1 cellular context compared by ENCODE assay signal in the genomic region with DNA sequence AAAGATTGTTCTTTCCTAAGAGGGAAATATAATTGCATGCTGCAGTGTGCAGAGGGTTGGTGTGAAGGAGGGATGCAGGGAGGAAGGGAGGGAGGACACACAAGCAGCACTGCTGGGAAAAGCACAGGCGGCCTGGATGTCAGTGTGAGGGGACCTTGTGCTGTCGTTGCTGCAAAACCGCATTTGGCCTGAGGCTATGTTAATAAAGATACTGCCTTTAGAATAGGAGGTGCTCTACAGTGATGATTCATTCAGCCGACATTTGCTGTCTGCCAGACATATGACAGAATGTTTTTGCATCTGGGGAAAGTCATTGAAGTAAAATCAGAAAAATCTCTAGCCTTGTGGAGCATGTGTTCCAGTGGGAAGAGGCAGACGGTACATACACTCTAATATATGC.
TF ChIP-seq lines count a peak whose summit lies in the region.

No MANE protein-coding gene starts in this region.

TF ChIP-seq in HEK293, 187 proteins besides CTCF, POLR2A, EP300 and RAD21 (continued from another document and continues in another):
- TF ChIP-seq ZNF518A (tag by site-specific recombination; conservative IDR thresholded peaks at IDR 0.05; ENCODE audit: low read depth) (no peak), ZNF560 (tag by site-specific recombination; IDR thresholded peaks at IDR 0.05; ENCODE audit: borderline replicate concordance) (no peak), TRIM28 (IDR thresholded peaks at IDR 0.05; ENCODE audit: borderline replicate concordance, low read length) (no peak), ZFHX2 (tag by site-specific recombination; conservative IDR thresholded peaks at IDR 0.05) (no peak), ZNF704 (tag by site-specific recombination; IDR thresholded peaks at IDR 0.05) (no peak), SCRT2 (tag by site-specific recombination; IDR thresholded peaks at IDR 0.05) (no peak), ZEB2 (tag by site-specific recombination; IDR thresholded peaks at IDR 0.05) (no peak), ZNF391 (tag by site-specific recombination; IDR thresholded peaks at IDR 0.05; ENCODE audit: borderline replicate concordance, low read depth) (no peak), RBAK (tag by site-specific recombination; IDR thresholded peaks at IDR 0.05) (no peak), ZSCAN18 (tag by site-specific recombination; IDR thresholded peaks at IDR 0.05) (no peak), ZNF157 (tag by site-specific recombination; IDR thresholded peaks at IDR 0.05) (no peak), ZNF423 (tag by site-specific recombination; IDR thresholded peaks at IDR 0.05) (no peak), WT1 (tag by site-specific recombination; IDR thresholded peaks at IDR 0.05) (peak; percentile 80), ZNF202 (tag by site-specific recombination; IDR thresholded peaks at IDR 0.05; ENCODE audit: borderline replicate concordance) (no peak), SP7 (tag by site-specific recombination; IDR thresholded peaks at IDR 0.05) (peak; percentile 66), ZNF184 (tag by site-specific recombination; IDR thresholded peaks at IDR 0.05) (no peak), ZNF626 (tag by site-specific recombination; IDR thresholded peaks at IDR 0.05) (no peak), ZNF747 (tag by site-specific recombination; IDR thresholded peaks at IDR 0.05) (no peak), ZNF571 (tag by site-specific recombination; IDR thresholded peaks at IDR 0.05) (no peak), ZNF624 (tag by site-specific recombination; IDR thresholded peaks at IDR 0.05) (no peak), ZNF366 (tag by site-specific recombination; conservative IDR thresholded peaks at IDR 0.05) (peak; percentile 67), ZNF777 (tag by site-specific recombination; IDR thresholded peaks at IDR 0.05; ENCODE audit: borderline replicate concordance) (no peak)
- TF ChIP-seq, protein P1, sequence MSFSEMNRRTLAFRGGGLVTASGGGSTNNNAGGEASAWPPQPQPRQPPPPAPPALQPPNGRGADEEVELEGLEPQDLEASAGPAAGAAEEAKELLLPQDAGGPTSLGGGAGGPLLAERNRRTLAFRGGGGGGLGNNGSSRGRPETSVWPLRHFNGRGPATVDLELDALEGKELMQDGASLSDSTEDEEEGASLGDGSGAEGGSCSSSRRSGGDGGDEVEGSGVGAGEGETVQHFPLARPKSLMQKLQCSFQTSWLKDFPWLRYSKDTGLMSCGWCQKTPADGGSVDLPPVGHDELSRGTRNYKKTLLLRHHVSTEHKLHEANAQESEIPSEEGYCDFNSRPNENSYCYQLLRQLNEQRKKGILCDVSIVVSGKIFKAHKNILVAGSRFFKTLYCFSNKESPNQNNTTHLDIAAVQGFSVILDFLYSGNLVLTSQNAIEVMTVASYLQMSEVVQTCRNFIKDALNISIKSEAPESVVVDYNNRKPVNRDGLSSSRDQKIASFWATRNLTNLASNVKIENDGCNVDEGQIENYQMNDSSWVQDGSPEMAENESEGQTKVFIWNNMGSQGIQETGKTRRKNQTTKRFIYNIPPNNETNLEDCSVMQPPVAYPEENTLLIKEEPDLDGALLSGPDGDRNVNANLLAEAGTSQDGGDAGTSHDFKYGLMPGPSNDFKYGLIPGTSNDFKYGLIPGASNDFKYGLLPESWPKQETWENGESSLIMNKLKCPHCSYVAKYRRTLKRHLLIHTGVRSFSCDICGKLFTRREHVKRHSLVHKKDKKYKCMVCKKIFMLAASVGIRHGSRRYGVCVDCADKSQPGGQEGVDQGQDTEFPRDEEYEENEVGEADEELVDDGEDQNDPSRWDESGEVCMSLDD (tag by site-specific recombination; IDR thresholded peaks at IDR 0.05), result no peak
- TF ChIP-seq, protein P2, sequence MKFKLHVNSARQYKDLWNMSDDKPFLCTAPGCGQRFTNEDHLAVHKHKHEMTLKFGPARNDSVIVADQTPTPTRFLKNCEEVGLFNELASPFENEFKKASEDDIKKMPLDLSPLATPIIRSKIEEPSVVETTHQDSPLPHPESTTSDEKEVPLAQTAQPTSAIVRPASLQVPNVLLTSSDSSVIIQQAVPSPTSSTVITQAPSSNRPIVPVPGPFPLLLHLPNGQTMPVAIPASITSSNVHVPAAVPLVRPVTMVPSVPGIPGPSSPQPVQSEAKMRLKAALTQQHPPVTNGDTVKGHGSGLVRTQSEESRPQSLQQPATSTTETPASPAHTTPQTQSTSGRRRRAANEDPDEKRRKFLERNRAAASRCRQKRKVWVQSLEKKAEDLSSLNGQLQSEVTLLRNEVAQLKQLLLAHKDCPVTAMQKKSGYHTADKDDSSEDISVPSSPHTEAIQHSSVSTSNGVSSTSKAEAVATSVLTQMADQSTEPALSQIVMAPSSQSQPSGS (tag by site-specific recombination; IDR thresholded peaks at IDR 0.05; ENCODE audit: low read depth), result no peak
- TF ChIP-seq, protein P3, sequence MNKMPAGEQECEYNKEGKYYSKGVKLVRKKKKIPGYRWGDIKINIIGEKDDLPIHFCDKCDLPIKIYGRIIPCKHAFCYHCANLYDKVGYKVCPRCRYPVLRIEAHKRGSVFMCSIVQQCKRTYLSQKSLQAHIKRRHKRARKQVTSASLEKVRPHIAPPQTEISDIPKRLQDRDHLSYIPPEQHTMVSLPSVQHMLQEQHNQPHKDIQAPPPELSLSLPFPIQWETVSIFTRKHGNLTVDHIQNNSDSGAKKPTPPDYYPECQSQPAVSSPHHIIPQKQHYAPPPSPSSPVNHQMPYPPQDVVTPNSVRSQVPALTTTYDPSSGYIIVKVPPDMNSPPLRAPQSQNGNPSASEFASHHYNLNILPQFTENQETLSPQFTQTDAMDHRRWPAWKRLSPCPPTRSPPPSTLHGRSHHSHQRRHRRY (tag by site-specific recombination; IDR thresholded peaks at IDR 0.05), result no peak
- TF ChIP-seq, protein P4, sequence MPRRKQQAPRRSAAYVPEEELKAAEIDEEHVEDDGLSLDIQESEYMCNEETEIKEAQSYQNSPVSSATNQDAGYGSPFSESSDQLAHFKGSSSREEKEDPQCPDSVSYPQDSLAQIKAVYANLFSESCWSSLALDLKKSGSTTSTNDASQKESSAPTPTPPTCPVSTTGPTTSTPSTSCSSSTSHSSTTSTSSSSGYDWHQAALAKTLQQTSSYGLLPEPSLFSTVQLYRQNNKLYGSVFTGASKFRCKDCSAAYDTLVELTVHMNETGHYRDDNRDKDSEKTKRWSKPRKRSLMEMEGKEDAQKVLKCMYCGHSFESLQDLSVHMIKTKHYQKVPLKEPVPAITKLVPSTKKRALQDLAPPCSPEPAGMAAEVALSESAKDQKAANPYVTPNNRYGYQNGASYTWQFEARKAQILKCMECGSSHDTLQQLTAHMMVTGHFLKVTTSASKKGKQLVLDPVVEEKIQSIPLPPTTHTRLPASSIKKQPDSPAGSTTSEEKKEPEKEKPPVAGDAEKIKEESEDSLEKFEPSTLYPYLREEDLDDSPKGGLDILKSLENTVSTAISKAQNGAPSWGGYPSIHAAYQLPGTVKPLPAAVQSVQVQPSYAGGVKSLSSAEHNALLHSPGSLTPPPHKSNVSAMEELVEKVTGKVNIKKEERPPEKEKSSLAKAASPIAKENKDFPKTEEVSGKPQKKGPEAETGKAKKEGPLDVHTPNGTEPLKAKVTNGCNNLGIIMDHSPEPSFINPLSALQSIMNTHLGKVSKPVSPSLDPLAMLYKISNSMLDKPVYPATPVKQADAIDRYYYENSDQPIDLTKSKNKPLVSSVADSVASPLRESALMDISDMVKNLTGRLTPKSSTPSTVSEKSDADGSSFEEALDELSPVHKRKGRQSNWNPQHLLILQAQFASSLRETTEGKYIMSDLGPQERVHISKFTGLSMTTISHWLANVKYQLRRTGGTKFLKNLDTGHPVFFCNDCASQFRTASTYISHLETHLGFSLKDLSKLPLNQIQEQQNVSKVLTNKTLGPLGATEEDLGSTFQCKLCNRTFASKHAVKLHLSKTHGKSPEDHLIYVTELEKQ (tag by site-specific recombination; IDR thresholded peaks at IDR 0.05; ENCODE audit: borderline replicate concordance), result no peak
- TF ChIP-seq, protein P5, sequence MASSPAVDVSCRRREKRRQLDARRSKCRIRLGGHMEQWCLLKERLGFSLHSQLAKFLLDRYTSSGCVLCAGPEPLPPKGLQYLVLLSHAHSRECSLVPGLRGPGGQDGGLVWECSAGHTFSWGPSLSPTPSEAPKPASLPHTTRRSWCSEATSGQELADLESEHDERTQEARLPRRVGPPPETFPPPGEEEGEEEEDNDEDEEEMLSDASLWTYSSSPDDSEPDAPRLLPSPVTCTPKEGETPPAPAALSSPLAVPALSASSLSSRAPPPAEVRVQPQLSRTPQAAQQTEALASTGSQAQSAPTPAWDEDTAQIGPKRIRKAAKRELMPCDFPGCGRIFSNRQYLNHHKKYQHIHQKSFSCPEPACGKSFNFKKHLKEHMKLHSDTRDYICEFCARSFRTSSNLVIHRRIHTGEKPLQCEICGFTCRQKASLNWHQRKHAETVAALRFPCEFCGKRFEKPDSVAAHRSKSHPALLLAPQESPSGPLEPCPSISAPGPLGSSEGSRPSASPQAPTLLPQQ (tag by site-specific recombination; IDR thresholded peaks at IDR 0.05), result no peak
- TF ChIP-seq, protein P6, sequence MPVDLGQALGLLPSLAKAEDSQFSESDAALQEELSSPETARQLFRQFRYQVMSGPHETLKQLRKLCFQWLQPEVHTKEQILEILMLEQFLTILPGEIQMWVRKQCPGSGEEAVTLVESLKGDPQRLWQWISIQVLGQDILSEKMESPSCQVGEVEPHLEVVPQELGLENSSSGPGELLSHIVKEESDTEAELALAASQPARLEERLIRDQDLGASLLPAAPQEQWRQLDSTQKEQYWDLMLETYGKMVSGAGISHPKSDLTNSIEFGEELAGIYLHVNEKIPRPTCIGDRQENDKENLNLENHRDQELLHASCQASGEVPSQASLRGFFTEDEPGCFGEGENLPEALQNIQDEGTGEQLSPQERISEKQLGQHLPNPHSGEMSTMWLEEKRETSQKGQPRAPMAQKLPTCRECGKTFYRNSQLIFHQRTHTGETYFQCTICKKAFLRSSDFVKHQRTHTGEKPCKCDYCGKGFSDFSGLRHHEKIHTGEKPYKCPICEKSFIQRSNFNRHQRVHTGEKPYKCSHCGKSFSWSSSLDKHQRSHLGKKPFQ (tag by site-specific recombination; IDR thresholded peaks at IDR 0.05), result 0 out of 2 replicates have a peak, but pooled peaks have one; percentile 14
- TF ChIP-seq, protein P7, sequence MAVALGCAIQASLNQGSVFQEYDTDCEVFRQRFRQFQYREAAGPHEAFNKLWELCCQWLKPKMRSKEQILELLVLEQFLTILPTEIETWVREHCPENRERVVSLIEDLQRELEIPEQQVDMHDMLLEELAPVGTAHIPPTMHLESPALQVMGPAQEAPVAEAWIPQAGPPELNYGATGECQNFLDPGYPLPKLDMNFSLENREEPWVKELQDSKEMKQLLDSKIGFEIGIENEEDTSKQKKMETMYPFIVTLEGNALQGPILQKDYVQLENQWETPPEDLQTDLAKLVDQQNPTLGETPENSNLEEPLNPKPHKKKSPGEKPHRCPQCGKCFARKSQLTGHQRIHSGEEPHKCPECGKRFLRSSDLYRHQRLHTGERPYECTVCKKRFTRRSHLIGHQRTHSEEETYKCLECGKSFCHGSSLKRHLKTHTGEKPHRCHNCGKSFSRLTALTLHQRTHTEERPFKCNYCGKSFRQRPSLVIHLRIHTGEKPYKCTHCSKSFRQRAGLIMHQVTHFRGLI (tag by site-specific recombination; IDR thresholded peaks at IDR 0.05), result no peak
